11 cellular contexts compared by ENCODE assay signal in genomic region chr12:124397807-124398577, GRCh38.
DNase-seq lines count a peak whose midpoint lies in the region; ATAC-seq and TF ChIP-seq lines count a peak whose summit lies in the region.
"Had no signal": no experiment of that assay in that cellular context is flagged by ENCODE, and none has a peak within 500 bp of the region (broad histone marks: within the 10 kb centered on the region; RNA-seq: fewer than 3 reads in every experiment).

No MANE protein-coding gene starts in this region.

- POLR2A ChIA-PET in activated CD4-positive, alpha-beta memory T cell treated with anti-CD3 and anti-CD28 coated beads for 36 hours (lab: Charles Lee): no interaction called here
- POLR2A ChIA-PET in activated CD4-positive, alpha-beta memory T cell treated with anti-CD3 and anti-CD28 coated beads, Interleukin-2, amount 10 ng/mL, durations not matched to agents 7 days and 5 days (lab: Charles Lee): no interaction called here

- H3K36me3 Mint-ChIP-seq in activated CD4-positive, alpha-beta memory T cell treated with anti-CD3 and anti-CD28 coated beads for 36 hours: peaks cover 7% of the 10 kb centered on the region
- peaks cover 21% of the 10 kb centered on the region for H3K36me3 Mint-ChIP-seq in activated CD4-positive, alpha-beta memory T cell treated with anti-CD3 and anti-CD28 coated beads, Interleukin-2, amount 10 ng/mL, durations not matched to agents 7 days and 5 days (ENCODE audit: low read depth)
- no peaks in the 10 kb centered on the region for H3K36me3 Mint-ChIP-seq in T-helper 17 cell (ENCODE audit: low read depth)

- TF ChIP-seq EP300 in tibial nerve (IDR thresholded peaks at IDR 0.05): peak in 1 of 2 donors; percentile 62

- peak; percentile 11 for DNase-seq in activated CD4-positive, alpha-beta memory T cell treated with anti-CD3 and anti-CD28 coated beads for 36 hours
- DNase-seq in activated CD4-positive, alpha-beta memory T cell treated with anti-CD3 and anti-CD28 coated beads, Interleukin-2, amount 10 ng/mL, durations not matched to agents 7 days and 5 days: no peak
- DNase-seq in Peyer's patch (peak in 2 of 3 donors; percentile 67 to 71), left ventricle myocardium inferior (no peak), tibial nerve (ENCODE audit: low spot score in 2 of 2) (peak in 1 of 2 donors; percentile 70), G401 (ENCODE audit: low spot score) (no peak), left lung (no peak), T-helper 17 cell (no peak)
- DNase-seq: activated naive CD8-positive, alpha-beta T cell treated with anti-CD3 and anti-CD28 coated beads for 36 hours; KG1 had no signal

- no peaks in the 10 kb centered on the region for H3K4me1 Mint-ChIP-seq in activated CD4-positive, alpha-beta memory T cell treated with anti-CD3 and anti-CD28 coated beads for 36 hours (ENCODE audit: low read depth)
- no peaks in the 10 kb centered on the region for H3K4me1 Mint-ChIP-seq in activated CD4-positive, alpha-beta memory T cell treated with anti-CD3 and anti-CD28 coated beads, Interleukin-2, amount 10 ng/mL, durations not matched to agents 7 days and 5 days
- peaks cover 9% of the 10 kb centered on the region for H3K4me1 Mint-ChIP-seq in T-helper 17 cell

- H3K9me3 ChIP-seq in Peyer's patch (no peaks in the 10 kb centered on the region), left ventricle myocardium inferior (replicated peaks) (no peaks in the 10 kb centered on the region), tibial nerve (no peaks in the 10 kb centered on the region), left lung (no peaks in the 10 kb centered on the region), T-helper 17 cell (ENCODE audit: control insufficient read depth, low read length, poor library complexity, severe bottlenecking) (no peaks in the 10 kb centered on the region)
- H3K9me3 ChIP-seq: BLaER1 had no signal

- H3K27ac Mint-ChIP-seq in activated CD4-positive, alpha-beta memory T cell treated with anti-CD3 and anti-CD28 coated beads for 36 hours: no peak overlapping the region
- H3K27ac Mint-ChIP-seq in activated CD4-positive, alpha-beta memory T cell treated with anti-CD3 and anti-CD28 coated beads, Interleukin-2, amount 10 ng/mL, durations not matched to agents 7 days and 5 days: no peak overlapping the region
- no peak overlapping the region for H3K27ac Mint-ChIP-seq in T-helper 17 cell
- H3K27ac Mint-ChIP-seq: activated naive CD8-positive, alpha-beta T cell treated with anti-CD3 and anti-CD28 coated beads for 36 hours had no signal

- TF ChIP-seq POLR2A in Peyer's patch (IDR thresholded peaks at IDR 0.05) (no peak), tibial nerve (IDR thresholded peaks at IDR 0.05) (no peak)

- no peaks in the 10 kb centered on the region for H3K9me3 Mint-ChIP-seq in activated CD4-positive, alpha-beta memory T cell treated with anti-CD3 and anti-CD28 coated beads for 36 hours
- H3K9me3 Mint-ChIP-seq in activated CD4-positive, alpha-beta memory T cell treated with anti-CD3 and anti-CD28 coated beads, Interleukin-2, amount 10 ng/mL, durations not matched to agents 7 days and 5 days: no peaks in the 10 kb centered on the region
- H3K9me3 Mint-ChIP-seq: activated naive CD8-positive, alpha-beta T cell treated with anti-CD3 and anti-CD28 coated beads for 36 hours had no signal

- H3K4me1 ChIP-seq in Peyer's patch (peaks cover 0 to 58% (median 8%) of the 10 kb centered on the region in 4 donors), left ventricle myocardium inferior (peaks cover 85% of the 10 kb centered on the region), tibial nerve (peaks cover 7 to 91% (median 70%) of the 10 kb centered on the region in 4 donors), left lung (peaks cover 12 to 59% of the 10 kb centered on the region in 2 donors)

- H3K27me3 ChIP-seq in Peyer's patch (no peaks in the 10 kb centered on the region), left ventricle myocardium inferior (ENCODE audit: low read depth) (no peaks in the 10 kb centered on the region), tibial nerve (no peaks in the 10 kb centered on the region), left lung (no peaks in the 10 kb centered on the region)
- H3K27me3 ChIP-seq: BLaER1 had no signal

- H3K27ac ChIP-seq in Peyer's patch: peak overlapping the region in 3 of 4 donors; percentile 8 to 47 (median 14)
- H3K27ac ChIP-seq in left ventricle myocardium inferior (replicated peaks): peak overlapping the region; percentile 98
- H3K27ac ChIP-seq in tibial nerve: peak overlapping the region; percentile 75 to 91 (median 84)
- H3K27ac ChIP-seq in left lung: no peak overlapping the region
- H3K27ac ChIP-seq: BLaER1 had no signal

- intact Hi-C loops in activated CD4-positive, alpha-beta memory T cell treated with anti-CD3 and anti-CD28 coated beads for 36 hours (cut with micrococcal nuclease): no loop called here
- intact Hi-C loops in left ventricle myocardium inferior (cut with micrococcal nuclease) (no loop called here), left lung (cut with DNase I) (no loop called here)

- peaks cover 0 to 49% (median 0%) of the 10 kb centered on the region in 3 donors for H3K36me3 ChIP-seq in Peyer's patch
- peaks cover 58% of the 10 kb centered on the region for H3K36me3 ChIP-seq in left ventricle myocardium inferior
- peaks cover 0 to 56% (median 8%) of the 10 kb centered on the region in 3 donors for H3K36me3 ChIP-seq in tibial nerve
- peaks cover 0 to 96% of the 10 kb centered on the region in 2 donors for H3K36me3 ChIP-seq in left lung

- ATAC-seq in left lung (no peak), T-helper 17 cell (no peak)

- WGBS in tibial nerve, 2 donors: 78 to 86% methylated on average over 21 to 22 of the region's 22 CpGs

- no peak overlapping the region for H3K4me3 Mint-ChIP-seq in activated CD4-positive, alpha-beta memory T cell treated with anti-CD3 and anti-CD28 coated beads for 36 hours
- H3K4me3 Mint-ChIP-seq in activated CD4-positive, alpha-beta memory T cell treated with anti-CD3 and anti-CD28 coated beads, Interleukin-2, amount 10 ng/mL, durations not matched to agents 7 days and 5 days: no peak overlapping the region
- no peak overlapping the region for H3K4me3 Mint-ChIP-seq in T-helper 17 cell
- H3K4me3 Mint-ChIP-seq: activated naive CD8-positive, alpha-beta T cell treated with anti-CD3 and anti-CD28 coated beads for 36 hours had no signal

- CTCF ChIA-PET in activated CD4-positive, alpha-beta memory T cell treated with anti-CD3 and anti-CD28 coated beads for 36 hours (lab: Charles Lee): interaction anchor here (1.1 to 2.1 kb wide), 3 partner anchors 7 to 56 kb away, joined by 3 to 6 read pairs (median 4); no protein-coding TSS in a partner anchor
- CTCF ChIA-PET in activated CD4-positive, alpha-beta memory T cell treated with anti-CD3 and anti-CD28 coated beads, Interleukin-2, amount 10 ng/mL, durations not matched to agents 7 days and 5 days (lab: Charles Lee): no interaction called here

- in situ Hi-C loops in G401 (cut with HindIII; ENCODE audit: low sequenced_read_pairs): no loop called here

- H3K27me3 Mint-ChIP-seq in activated CD4-positive, alpha-beta memory T cell treated with anti-CD3 and anti-CD28 coated beads for 36 hours: no peaks in the 10 kb centered on the region
- no peaks in the 10 kb centered on the region for H3K27me3 Mint-ChIP-seq in activated CD4-positive, alpha-beta memory T cell treated with anti-CD3 and anti-CD28 coated beads, Interleukin-2, amount 10 ng/mL, durations not matched to agents 7 days and 5 days
- no peaks in the 10 kb centered on the region for H3K27me3 Mint-ChIP-seq in T-helper 17 cell
- H3K27me3 Mint-ChIP-seq: activated naive CD8-positive, alpha-beta T cell treated with anti-CD3 and anti-CD28 coated beads for 36 hours had no signal

- TF ChIP-seq CTCF in Peyer's patch (IDR thresholded peaks at IDR 0.05) (no peak), left ventricle myocardium inferior (IDR thresholded peaks at IDR 0.05; ENCODE audit: borderline replicate concordance) (no peak), tibial nerve (IDR thresholded peaks at IDR 0.05) (no peak), left lung (IDR thresholded peaks at IDR 0.05) (no peak)

- H3K4me3 ChIP-seq in Peyer's patch (no peak overlapping the region), left ventricle myocardium inferior (no peak overlapping the region), tibial nerve (no peak overlapping the region), left lung (no peak overlapping the region)
- H3K4me3 ChIP-seq: BLaER1 had no signal

Comparison
In these comparisons a context has a peak if more than half of its experiments do, and no peak if none do; other contexts are left out.
1. DNase-seq: peak in activated CD4-positive, alpha-beta memory T cell treated with anti-CD3 and anti-CD28 coated beads for 36 hours (single experiment) and Peyer's patch (2 of 3); none in activated CD4-positive, alpha-beta memory T cell treated with anti-CD3 and anti-CD28 coated beads, Interleukin-2, amount 10 ng/mL, durations not matched to agents 7 days and 5 days (single experiment), left ventricle myocardium inferior (single experiment), G401 (single experiment), left lung (0 of 2) and T-helper 17 cell (0 of 3).
2. H3K27ac ChIP-seq: peak in Peyer's patch (3 of 4), left ventricle myocardium inferior (single experiment) and tibial nerve (4 of 4); none in left lung (0 of 2).